Comparison of ENCODE assay signal across 8 cellular contexts in the genomic region with DNA sequence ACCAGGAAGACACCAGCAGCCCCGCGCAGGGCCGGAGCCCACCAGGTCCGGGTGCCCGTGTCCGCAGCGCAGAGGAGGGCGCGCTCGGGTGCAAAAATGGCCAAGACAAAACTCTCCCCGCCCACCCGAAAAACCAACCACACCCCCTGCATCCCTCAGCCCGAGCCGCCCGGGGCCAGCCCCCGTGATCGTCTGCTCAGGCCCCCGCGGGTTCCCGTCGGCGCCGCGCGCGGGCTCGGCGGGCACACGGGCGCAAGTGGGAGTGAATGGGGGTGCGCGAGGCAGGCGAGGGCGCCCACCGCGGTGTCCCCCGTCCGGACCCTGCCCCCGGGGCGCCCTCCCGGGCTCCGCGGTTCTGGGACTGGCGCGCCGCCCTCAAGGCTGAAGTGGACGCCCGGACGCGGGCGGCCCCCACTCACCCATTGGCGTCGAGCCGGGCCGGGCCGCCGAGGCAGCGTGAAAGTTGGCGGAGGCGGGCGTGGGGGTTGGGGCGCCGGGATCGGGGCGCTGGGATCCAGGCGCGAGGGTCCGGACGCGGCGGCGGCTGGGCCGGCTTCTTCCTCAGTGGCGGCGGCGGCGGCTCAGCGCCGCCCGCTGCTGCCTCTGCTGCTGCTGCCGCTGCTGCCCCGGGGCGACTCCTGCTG. TPM values are rescaled to one million over a fixed set of nuclear protein-coding genes. Genes with fewer than 3 reads are reported as not detected.
DNase-seq lines count a peak whose midpoint lies in the region; ATAC-seq and TF ChIP-seq lines count a peak whose summit lies in the region.

No MANE protein-coding gene starts in this region.

- no peak for TF ChIP-seq CTCF in AG10803 (conservative IDR thresholded peaks at IDR 0.05; ENCODE audit: low read length)
- TF ChIP-seq CTCF in SU-DHL-6 (IDR thresholded peaks at IDR 0.05; ENCODE audit: insufficient read depth, low read length, poor library complexity, severe bottlenecking) = no peak
- TF ChIP-seq CTCF in colonic mucosa (IDR thresholded peaks at IDR 0.05) = no peak
- TF ChIP-seq CTCF in lung (IDR thresholded peaks at IDR 0.05; ENCODE audit: control extremely low read depth, extremely low read depth) = no peak
- no peak for TF ChIP-seq CTCF in testis (IDR thresholded peaks at IDR 0.05)

- DNase-seq in AG10803 (ENCODE audit: low read depth) = no peak
- peak; percentile 60 for DNase-seq in GM23248
- DNase-seq in colonic mucosa = peak; percentile 28
- DNase-seq in lung (ENCODE audit: low spot score) = no peak
- DNase-seq in testis = peak; percentile 13
- no peak for DNase-seq in SIG-M5 (lab: John Stamatoyannopoulos, UW)
- no peak for DNase-seq in DMS79 treated with DMSO at 0.1 percent for 48 hours (lab: John Stamatoyannopoulos, UW)

- H3K4me1 ChIP-seq in GM23248 (ENCODE audit: insufficient read depth) (peaks cover 18% of the 10 kb centered on the region; the same call in 1 of the 2 replicates), colonic mucosa (no peaks in the 10 kb centered on the region), lung (ENCODE audit: control insufficient read depth in 2 of 2, insufficient read depth in 2 of 2, low read length in 2 of 2) (peaks cover 4% of the 10 kb centered on the region in 2 donors), testis (no peaks in the 10 kb centered on the region)

- H3K9me2 ChIP-seq in GM23248 (ENCODE audit: insufficient read depth) (no peaks in the 10 kb centered on the region), SU-DHL-6 (replicated peaks; ENCODE audit: insufficient read depth, low read length) (no peaks in the 10 kb centered on the region)

- peak; percentile 16 for ATAC-seq in lung (ENCODE audit: insufficient read depth, low FRiP score)

- in situ Hi-C loops in GM23248 (cut with MboI) = loop anchor here (10.0 to 25.0 kb wide), 2 partner anchors 152 to 300 kb away; no protein-coding TSS in a partner anchor

- no peaks in the 10 kb centered on the region for H3K27me3 ChIP-seq in GM23248 (replicated peaks; ENCODE audit: insufficient read depth)
- no peaks in the 10 kb centered on the region for H3K27me3 ChIP-seq in SU-DHL-6 (ENCODE audit: low read length)
- no peaks in the 10 kb centered on the region for H3K27me3 ChIP-seq in colonic mucosa
- no peaks in the 10 kb centered on the region for H3K27me3 ChIP-seq in lung (ENCODE audit: control insufficient read depth, insufficient read depth)
- no peaks in the 10 kb centered on the region for H3K27me3 ChIP-seq in testis

- H3K9ac ChIP-seq in GM23248 = peak overlapping the region; percentile 90
- H3K9ac ChIP-seq in SU-DHL-6 (ENCODE audit: low read length) = peak overlapping the region; percentile 89
- peak overlapping the region; percentile 29 to 63 for H3K9ac ChIP-seq in colonic mucosa (ENCODE audit: low read depth in 2 of 2, low read length in 2 of 2)

- no peaks in the 10 kb centered on the region for H3K9me3 ChIP-seq in GM23248 (ENCODE audit: low read depth)
- H3K9me3 ChIP-seq in SU-DHL-6 (ENCODE audit: insufficient read depth, low read length) = no peaks in the 10 kb centered on the region
- H3K9me3 ChIP-seq in colonic mucosa = no peaks in the 10 kb centered on the region
- peaks cover 0 to 2% of the 10 kb centered on the region in 2 donors for H3K9me3 ChIP-seq in lung (ENCODE audit: control insufficient read depth in 2 of 2, insufficient read depth in 1 of 2, low read length in 1 of 2)
- no peaks in the 10 kb centered on the region for H3K9me3 ChIP-seq in testis

- H3K27ac ChIP-seq in GM23248 (peak overlapping the region; percentile 35; the same call in 1 of the 2 replicates), SU-DHL-6 (ENCODE audit: low read depth, low read length) (peak overlapping the region; percentile 70), colonic mucosa (peak overlapping the region; percentile 55), lung (ENCODE audit: low read depth in 1 of 2, low read length in 1 of 2) (peak overlapping the region; percentile 70 to 74), testis (peak overlapping the region in 1 of 2 donors; percentile 45)

- H3K36me3 ChIP-seq in GM23248 (ENCODE audit: low read depth) (no peaks in the 10 kb centered on the region), SU-DHL-6 (ENCODE audit: low read length) (no peaks in the 10 kb centered on the region), colonic mucosa (no peaks in the 10 kb centered on the region), lung (ENCODE audit: control insufficient read depth in 2 of 2, insufficient read depth in 2 of 2, low read length in 2 of 2) (no peaks in the 10 kb centered on the region), testis (ENCODE audit: low read depth, missing control alignments) (no peaks in the 10 kb centered on the region)

- intact Hi-C loops in colonic mucosa (cut with DNase I) = loop anchor here (5.0 kb wide), 2 partner anchors 150 to 290 kb away; no protein-coding TSS in a partner anchor
- intact Hi-C loops in testis (cut with DNase I; ENCODE audit: low total_unique reads) = loop anchor here (5.0 kb wide), 2 partner anchors 140 to 295 kb away; no protein-coding TSS in a partner anchor

- H3K4me3 ChIP-seq in AG10803 (ENCODE audit: low read length) (peak overlapping the region; percentile 66), GM23248 (peak overlapping the region; percentile 77), SU-DHL-6 (ENCODE audit: insufficient read depth, low read length, poor library complexity, severe bottlenecking) (peak overlapping the region; percentile 86), colonic mucosa (peak overlapping the region; percentile 62), lung (peak overlapping the region; percentile 42), testis (peak overlapping the region; percentile 59 to 63)

- H4K20me1 ChIP-seq in GM23248 (ENCODE audit: insufficient read depth) = no peaks in the 10 kb centered on the region
- peaks cover 3% of the 10 kb centered on the region; the same call in 1 of the 2 replicates for H4K20me1 ChIP-seq in SU-DHL-6 (ENCODE audit: low read depth, low read length)

- H2AFZ ChIP-seq in GM23248 = peak overlapping the region; percentile 75
- H2AFZ ChIP-seq in SU-DHL-6 (ENCODE audit: low read depth, low read length, severe bottlenecking) = no peak overlapping the region

- peaks cover 46% of the 10 kb centered on the region for H3K79me2 ChIP-seq in GM23248 (ENCODE audit: insufficient read depth)
- H3K79me2 ChIP-seq in SU-DHL-6 (ENCODE audit: insufficient read depth, low read length) = peaks cover 52% of the 10 kb centered on the region

- H3K4me2 ChIP-seq in GM23248 (ENCODE audit: unreplicated experiment) (peak overlapping the region; percentile 83), SU-DHL-6 (ENCODE audit: low read depth, low read length, poor library complexity, severe bottlenecking) (peak overlapping the region; percentile 97)

- 1 to 4% methylated on average over 9 to 43 of the region's 83 CpGs for WGBS in GM23248 (ENCODE audit: low coverage in 1 of 2, low lambda C conversion rate in 2 of 2, missing lambda C conversion rate in 2 of 2), 2 experiments
- WGBS in lung, 2 donors = 0 to 28% methylated on average over 7 to 83 of the region's 83 CpGs
- WGBS in testis, 2 donors = 0% methylated on average over 26 of the region's 83 CpGs; no CpG with 5 or more reads in 1 of the 2 donors

- H3F3A ChIP-seq in GM23248 (ENCODE audit: insufficient read depth) (no peaks in the 10 kb centered on the region), SU-DHL-6 (ENCODE audit: insufficient read depth) (peaks cover 34% of the 10 kb centered on the region)

- no peak for TF ChIP-seq POLR2A in testis (IDR thresholded peaks at IDR 0.05)

RNA-seq across cellular contexts. Expression of a gene that starts 0.4 kb away (rescaled TPM):
- 32.2 and 39.0 TPM in 2 replicates for total RNA-seq in GM23248 (2014; rRNA removed; shearing (Covaris generic))
- 85.9 and 87.9 TPM in 2 replicates for polyA plus RNA-seq in GM23248 (2016; fragmentation: Nextera tagmentation; extraction: Ambion mirVana)
- total RNA-seq in colonic mucosa = 10 to 100 TPM; 57.8 to 77.3 TPM
- 10 to 100 TPM; 34.2 to 40.3 TPM for total RNA-seq in lung
- 10 to 100 TPM; 15.4 to 27.2 TPM for polyA plus RNA-seq in lung
- total RNA-seq in testis = 1 to 10 TPM; 6.8 to 8.9 TPM
- 13.0 TPM for polyA plus RNA-seq in testis (ENCODE audit: insufficient read depth, low read depth, low replicate concordance)

Comparison
In these comparisons a context has a peak if more than half of its experiments do, and no peak if none do; other contexts are left out.
1. DNase-seq: peak in GM23248 (single experiment), colonic mucosa (single experiment) and testis (single experiment); none in AG10803 (single experiment), lung (single experiment), SIG-M5 (single experiment) and DMS79 treated with DMSO at 0.1 percent for 48 hours (single experiment).
2. Peak in every context shown above with its lines, with median percentiles within 50 percentile points of each other: H3K4me3 ChIP-seq and H3K9ac ChIP-seq.